ENCODE assay signal across 9 cellular contexts in genomic region chr10:102396251-102396650, GRCh38. TPM values are rescaled to one million over a fixed set of nuclear protein-coding genes. Genes with fewer than 3 reads are reported as not detected.
DNase-seq lines count a peak whose midpoint lies in the region; ATAC-seq and TF ChIP-seq lines count a peak whose summit lies in the region.
"Had no signal": no experiment of that assay in that cellular context is flagged by ENCODE, and none has a peak within 500 bp of the region (broad histone marks: within the 10 kb centered on the region; RNA-seq: fewer than 3 reads in every experiment).

No MANE protein-coding gene starts in this region.

- H3K4me1 ChIP-seq in BLaER1 (peaks cover 38% of the 10 kb centered on the region), NT2/D1 (ENCODE audit: insufficient read depth, insufficient read length) (peaks cover 24% of the 10 kb centered on the region), neural progenitor cell (peaks cover 8% of the 10 kb centered on the region)
- peaks cover 32% of the 10 kb centered on the region for H3K4me1 ChIP-seq in effector memory CD4-positive, alpha-beta T cell (ENCODE audit: control insufficient read depth, insufficient read depth, low read length, poor library complexity, severe bottlenecking)

- peaks cover 30% of the 10 kb centered on the region for H3K36me3 ChIP-seq in BLaER1
- peaks cover 43% of the 10 kb centered on the region for H3K36me3 ChIP-seq in NT2/D1 (ENCODE audit: insufficient read depth, insufficient read length, low read length)
- peaks cover 34% of the 10 kb centered on the region for H3K36me3 ChIP-seq in effector memory CD4-positive, alpha-beta T cell (ENCODE audit: control insufficient read depth, insufficient read depth, low read length)
- no peaks in the 10 kb centered on the region for H3K36me3 ChIP-seq in neural progenitor cell

- H3K4me3 Mint-ChIP-seq in neural progenitor cell, result peak overlapping the region; percentile 89

- no peaks in the 10 kb centered on the region for H3K27me3 ChIP-seq in BLaER1
- peaks cover 4% of the 10 kb centered on the region for H3K27me3 ChIP-seq in NT2/D1 (ENCODE audit: insufficient read depth, insufficient read length)
- H3K27me3 ChIP-seq in effector memory CD4-positive, alpha-beta T cell (replicated peaks; ENCODE audit: control insufficient read depth, insufficient read depth, low read length, poor library complexity, severe bottlenecking), result no peaks in the 10 kb centered on the region
- peaks cover 54% of the 10 kb centered on the region for H3K27me3 ChIP-seq in neural progenitor cell

- H3K9ac ChIP-seq in BLaER1, result peak overlapping the region; percentile 79
- peak overlapping the region; percentile 86 for H3K9ac ChIP-seq in NT2/D1 (ENCODE audit: insufficient read length, low read depth)
- H3K9ac ChIP-seq in neural progenitor cell, result no peak overlapping the region

- H3K27ac Mint-ChIP-seq in neural progenitor cell, result no peak overlapping the region

- H3K27ac ChIP-seq in BLaER1 (0 out of 2 replicates have a peak overlapping the region, but pooled peaks have one; percentile 41), neural progenitor cell (no peak overlapping the region)
- H3K27ac ChIP-seq in effector memory CD4-positive, alpha-beta T cell (ENCODE audit: insufficient read depth, low read length, poor library complexity, severe bottlenecking), result peak overlapping the region; percentile 100

- H4K20me1 ChIP-seq in BLaER1 (0 out of 2 replicates have a peak, but pooled peaks cover 10% of the 10 kb centered on the region), neural progenitor cell (ENCODE audit: low read depth) (peaks cover 3% of the 10 kb centered on the region)

- TF ChIP-seq CTCF in neural progenitor cell (IDR thresholded peaks at IDR 0.05), result no peak

- no peak overlapping the region for H2AFZ ChIP-seq in neural progenitor cell (replicated peaks)

- H3K4me2 ChIP-seq in BLaER1 (peak overlapping the region; percentile 99), neural progenitor cell (peak overlapping the region; percentile 82)

- peaks cover 25% of the 10 kb centered on the region for H3K27me3 Mint-ChIP-seq in neural progenitor cell (ENCODE audit: insufficient read depth, low read depth)

- peaks cover 32% of the 10 kb centered on the region for H3K4me1 Mint-ChIP-seq in neural progenitor cell

- H3K79me2 ChIP-seq in neural progenitor cell (ENCODE audit: low read depth), result no peaks in the 10 kb centered on the region

- H3K9me3 ChIP-seq in BLaER1, result no peaks in the 10 kb centered on the region
- H3K9me3 ChIP-seq in NT2/D1 (ENCODE audit: insufficient read depth, low read length), result no peaks in the 10 kb centered on the region
- H3K9me3 ChIP-seq in effector memory CD4-positive, alpha-beta T cell (ENCODE audit: control insufficient read depth, low read length), result no peaks in the 10 kb centered on the region
- no peaks in the 10 kb centered on the region for H3K9me3 ChIP-seq in neural progenitor cell (ENCODE audit: low read depth)

- ATAC-seq in GM18511 (IDR thresholded peaks at IDR 0.05; ENCODE audit: unreplicated experiment), result no peak
- ATAC-seq in HG02885 (IDR thresholded peaks at IDR 0.05; ENCODE audit: poor library complexity, unreplicated experiment), result no peak

- H3K4me3 ChIP-seq in BLaER1 (peak overlapping the region; percentile 82), NT2/D1 (ENCODE audit: insufficient read length, low read depth) (peak overlapping the region; percentile 77), neural progenitor cell (peak overlapping the region; percentile 67)
- peak overlapping the region; percentile 84 for H3K4me3 ChIP-seq in effector memory CD4-positive, alpha-beta T cell (ENCODE audit: insufficient read depth, low read depth, low read length, poor library complexity, severe bottlenecking)

- DNase-seq in NT2/D1 (ENCODE audit: low read depth, low spot score), result no peak
- DNase-seq in effector memory CD4-positive, alpha-beta T cell, result no peak
- DNase-seq in neural progenitor cell (ENCODE audit: low spot score), result no peak
- DNase-seq in NCI-H1694 (lab: John Stamatoyannopoulos, UW), result no peak
- no peak for DNase-seq in HCEC 1CT
- DNase-seq: SIG-M5 had no signal

- H3K9me3 Mint-ChIP-seq in neural progenitor cell, result no peaks in the 10 kb centered on the region

- H3K36me3 Mint-ChIP-seq in neural progenitor cell, result no peaks in the 10 kb centered on the region

- peaks cover 19% of the 10 kb centered on the region for H3F3A ChIP-seq in neural progenitor cell (ENCODE audit: low read depth)

RNA-seq across cellular contexts. Expression of gene NFKB2, which starts 0.7 kb away (rescaled TPM):
- total RNA-seq in neural progenitor cell (ENCODE audit: low replicate concordance), result 4.0 and 14.9 TPM in 2 replicates

RNA-seq across cellular contexts. Expression of gene PSD, which starts 22.3 kb away (rescaled TPM):
- total RNA-seq in neural progenitor cell (ENCODE audit: low replicate concordance), result 0.09 and 2.8 TPM in 2 replicates

RNA-seq across cellular contexts. Expression of gene FBXL15, which starts 24.4 kb away (rescaled TPM):
- total RNA-seq in neural progenitor cell (ENCODE audit: low replicate concordance), result 4.4 and 12.2 TPM in 2 replicates

RNA-seq across cellular contexts. Expression of gene CUEDC2, which starts 36.1 kb away (rescaled TPM):
- 64.0 and 97.4 TPM in 2 replicates for total RNA-seq in neural progenitor cell (ENCODE audit: low replicate concordance)

RNA-seq across cellular contexts. Expression of gene C10orf95, which starts 55.1 kb away (rescaled TPM):
- not detected in 2 replicates for total RNA-seq in neural progenitor cell (ENCODE audit: low replicate concordance)
